11 cellular contexts compared by ENCODE assay signal in the genomic region with DNA sequence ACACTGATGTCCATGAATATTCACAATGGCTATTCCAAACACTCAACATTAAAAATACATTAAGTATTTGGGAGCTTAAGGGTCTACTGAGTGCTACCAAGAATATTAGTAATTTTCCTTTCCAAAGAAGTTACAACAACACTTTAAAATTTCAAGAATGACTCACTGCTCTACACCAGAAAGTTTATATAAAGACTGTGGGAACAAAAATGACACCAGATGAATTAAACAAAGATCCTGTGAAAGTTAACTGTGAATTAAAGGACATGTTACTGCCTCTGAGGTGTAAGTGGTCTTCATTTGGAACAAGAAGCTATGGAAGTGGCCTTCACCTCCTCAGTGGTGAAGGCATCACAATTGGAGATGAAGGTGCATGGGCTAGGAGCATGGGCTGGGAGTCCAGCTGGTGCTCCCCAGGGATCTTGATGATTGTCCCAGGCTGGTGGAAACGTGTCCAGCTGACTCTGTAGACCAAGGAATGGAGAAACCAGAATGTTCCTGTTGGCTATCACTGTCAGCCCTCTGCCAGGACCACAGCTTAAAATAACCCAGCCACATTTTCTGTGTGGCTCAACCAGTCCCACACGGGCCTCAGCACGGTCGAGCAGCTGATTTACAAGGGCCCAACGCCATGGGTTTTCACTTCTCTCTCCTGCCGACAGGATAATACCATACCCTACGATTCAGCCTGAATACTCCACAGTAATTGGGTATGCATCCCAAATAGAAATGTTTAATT. TPM values are rescaled to one million over a fixed set of nuclear protein-coding genes. Genes with fewer than 3 reads are reported as not detected.
A peak's percentile ranks its signal among the peaks of the same experiment; 100 is the strongest.
DNase-seq lines count a peak whose midpoint lies in the region; ATAC-seq, FAIRE-seq and TF ChIP-seq lines count a peak whose summit lies in the region.
"Had no signal": no experiment of that assay in that cellular context is flagged by ENCODE, and none has a peak within 500 bp of the region (broad histone marks: within the 10 kb centered on the region; RNA-seq: fewer than 3 reads in every experiment).

No MANE protein-coding gene starts in this region.

- H3K36me3 ChIP-seq in pancreas: peaks cover 0 to 31% (median 6%) of the 10 kb centered on the region in 3 donors

- TF ChIP-seq CTCF in pancreas (IDR thresholded peaks at IDR 0.05): no peak

- no peaks in the 10 kb centered on the region for H3K27me3 ChIP-seq in pancreas

- DNase-seq in AG08396 (ENCODE audit: low spot score): peak; percentile 71
- peak; percentile 91 for DNase-seq in MV-4-11 (lab: John Stamatoyannopoulos, UW)
- DNase-seq in fibroblast of gingiva (ENCODE audit: low read depth): peak; percentile 85
- peak in 3 of 6 donors; percentile 11 to 18 (median 15) for DNase-seq in pancreas
- no peak for DNase-seq in NAMALWA (ENCODE audit: low spot score)
- no peak for DNase-seq in NCI-H1092 treated with DMSO at 0.1 percent for 48 hours (lab: John Stamatoyannopoulos, UW)
- DNase-seq in UCSD-AML1 (lab: John Stamatoyannopoulos, UW; ENCODE audit: unreplicated experiment): no peak
- DNase-seq: central memory CD4-positive, alpha-beta T cell; KBM-7 had no signal

- intact Hi-C loops in pancreas (cut with DNase I): no loop called here

- 78 to 85% methylated on average over 7 of the region's 7 CpGs for WGBS in pancreas, 2 donors

- H3K9me3 ChIP-seq in pancreas: no peaks in the 10 kb centered on the region

- no peak overlapping the region for H3K4me3 ChIP-seq in pancreas

- ATAC-seq in pancreas: peak in 3 of 4 donors; percentile 46 to 72 (median 63)
- ATAC-seq in HG02870 (IDR thresholded peaks at IDR 0.05; ENCODE audit: unreplicated experiment): no peak

- FAIRE-seq in pancreas (lab: Jason Lieb, UNC): peak; percentile 56
- FAIRE-seq: keratinocyte had no signal

- no peaks in the 10 kb centered on the region for H3K4me1 ChIP-seq in pancreas

- H3K27ac ChIP-seq in pancreas: peak overlapping the region in 2 of 4 donors; percentile 21 to 47

RNA-seq across cellular contexts. Expression of gene TAF5L, which starts 28.8 kb away (rescaled TPM):
- total RNA-seq in pancreas: 1 to 10 TPM; 4.4 to 9.5 (median 7.1) TPM
- 1 to 10 TPM; 5.1 to 8.5 TPM for polyA plus RNA-seq in pancreas

RNA-seq across cellular contexts. Expression of gene URB2, which starts 28.9 kb away (rescaled TPM):
- total RNA-seq in pancreas: 1 to 10 TPM; 2.0 to 4.7 (median 3.9) TPM
- polyA plus RNA-seq in pancreas: 1 to 10 TPM; 2.0 to 2.3 TPM

RNA-seq across cellular contexts. Expression of gene ABCB10, which starts 38.6 kb away (rescaled TPM):
- 1 to 10 TPM; 4.9 to 8.6 (median 7.2) TPM for total RNA-seq in pancreas
- 1 to 10 TPM; 3.8 to 6.5 TPM for polyA plus RNA-seq in pancreas

Comparison
In these comparisons a context has a peak if more than half of its experiments do, and no peak if none do; other contexts are left out.
1. DNase-seq: peak in AG08396 (single experiment), MV-4-11 (single experiment) and fibroblast of gingiva (single experiment); none in NAMALWA (single experiment), NCI-H1092 treated with DMSO at 0.1 percent for 48 hours (single experiment) and UCSD-AML1 (single experiment).